ENCODE assay signal across 10 cellular contexts in genomic region chr15:70324001-70324974, GRCh38.
A peak's percentile ranks its signal among the peaks of the same experiment; 100 is the strongest.
DNase-seq lines count a peak whose midpoint lies in the region; ATAC-seq and TF ChIP-seq lines count a peak whose summit lies in the region.
"Had no signal": no experiment of that assay in that cellular context is flagged by ENCODE, and none has a peak within 500 bp of the region (broad histone marks: within the 10 kb centered on the region; RNA-seq: fewer than 3 reads in every experiment).

No MANE protein-coding gene starts in this region.

- H3K27me3 Mint-ChIP-seq in mesothelial cell of epicardium (ENCODE audit: low read depth) = no peaks in the 10 kb centered on the region
- H3K27me3 Mint-ChIP-seq: naive B cell had no signal

- DNase-seq in AG20443 (ENCODE audit: low spot score) = peak; percentile 66
- DNase-seq in HS-5 (ENCODE audit: low read depth) = peak; percentile 41
- peak; percentile 66 for DNase-seq in amniotic stem cell (lab: John Stamatoyannopoulos, UW)
- peak in 1 of 2 experiments; percentile 71 for DNase-seq in mesothelial cell of epicardium (ENCODE audit: low spot score in 2 of 2, unreplicated experiment in 2 of 2)
- DNase-seq in activated effector memory CD4-positive, alpha-beta T cell treated with anti-CD3 and anti-CD28 coated beads, Interleukin-2, amount 50 U/mL, for 16 hours = no peak
- no peak for DNase-seq in GM20000 (ENCODE audit: low spot score)
- DNase-seq in SW480 (ENCODE audit: low spot score) = no peak
- DNase-seq: activated T-cell treated with anti-CD3 and anti-CD28 coated beads, Interleukin-2, amount 50 U/mL, for 1 hour; naive B cell had no signal

- H3K27ac Mint-ChIP-seq in mesothelial cell of epicardium = peak overlapping the region; percentile 96

- no peak overlapping the region for H3K4me3 Mint-ChIP-seq in mesothelial cell of epicardium

- no peak for ATAC-seq in HG03196 (IDR thresholded peaks at IDR 0.05; ENCODE audit: unreplicated experiment)

- TF ChIP-seq CTCF in mesothelial cell of epicardium (IDR thresholded peaks at IDR 0.05; ENCODE audit: unreplicated experiment) (no peak), GM20000 (IDR thresholded peaks at IDR 0.05; ENCODE audit: extremely low read depth, missing control alignments) (no peak)

- no peaks in the 10 kb centered on the region for H3K9me3 Mint-ChIP-seq in mesothelial cell of epicardium

- peaks cover 84% of the 10 kb centered on the region for H3K4me1 Mint-ChIP-seq in mesothelial cell of epicardium

- no peaks in the 10 kb centered on the region for H3K36me3 Mint-ChIP-seq in mesothelial cell of epicardium
- H3K36me3 Mint-ChIP-seq: naive B cell had no signal

Comparison
In these comparisons a context has a peak if more than half of its experiments do, and no peak if none do; other contexts are left out.
1. DNase-seq: peak in AG20443 (single experiment), HS-5 (single experiment) and amniotic stem cell (single experiment); none in activated effector memory CD4-positive, alpha-beta T cell treated with anti-CD3 and anti-CD28 coated beads, Interleukin-2, amount 50 U/mL, for 16 hours (single experiment), GM20000 (single experiment) and SW480 (single experiment).